ENCODE assay signal across 1 cellular context in genomic region chr17:55275894-55276804, GRCh38.
TF ChIP-seq lines count a peak whose summit lies in the region.

No MANE protein-coding gene starts in this region.

TF ChIP-seq in HepG2, 621 proteins besides CTCF, POLR2A, EP300 and RAD21 (continues in another document):
- no peak for TF ChIP-seq DR1 (CRISPR knock-in tag; IDR thresholded peaks at IDR 0.05)
- TF ChIP-seq KIAA2018 (CRISPR knock-in tag; IDR thresholded peaks at IDR 0.05; ENCODE audit: borderline replicate concordance), result no peak
- TF ChIP-seq THRA (CRISPR knock-in tag; IDR thresholded peaks at IDR 0.05; ENCODE audit: borderline replicate concordance), result no peak
- no peak for TF ChIP-seq ZBTB42 (CRISPR knock-in tag; IDR thresholded peaks at IDR 0.05)
- TF ChIP-seq ARHGAP35 (CRISPR knock-in tag; IDR thresholded peaks at IDR 0.05; ENCODE audit: borderline replicate concordance), result no peak
- peak; percentile 94 for TF ChIP-seq ZNF770 (CRISPR knock-in tag; IDR thresholded peaks at IDR 0.05)
- no peak for TF ChIP-seq ZNF260 (CRISPR knock-in tag; IDR thresholded peaks at IDR 0.05; ENCODE audit: borderline replicate concordance, low read depth)
- TF ChIP-seq NFE2L1 (CRISPR knock-in tag; IDR thresholded peaks at IDR 0.05; ENCODE audit: borderline replicate concordance), result no peak
- TF ChIP-seq SSRP1 (CRISPR knock-in tag; IDR thresholded peaks at IDR 0.05), result no peak
- TF ChIP-seq GLMP (CRISPR knock-in tag; IDR thresholded peaks at IDR 0.05; ENCODE audit: borderline replicate concordance), result no peak
- TF ChIP-seq ZNF619 (CRISPR knock-in tag; IDR thresholded peaks at IDR 0.05), result no peak
- TF ChIP-seq NFIC (IDR thresholded peaks at IDR 0.05; ENCODE audit: low read length), result 0 out of 2 replicates have a peak, but pooled peaks have one; percentile 27
- no peak for TF ChIP-seq SRF (IDR thresholded peaks at IDR 0.05; ENCODE audit: low read depth, low read length)
- no peak for TF ChIP-seq HHEX (CRISPR knock-in tag; IDR thresholded peaks at IDR 0.05)
- no peak for TF ChIP-seq RFXAP (CRISPR knock-in tag; IDR thresholded peaks at IDR 0.05; ENCODE audit: borderline replicate concordance)
- peak; percentile 70 for TF ChIP-seq CEBPG (CRISPR knock-in tag; IDR thresholded peaks at IDR 0.05)
- no peak for TF ChIP-seq TRAFD1 (CRISPR knock-in tag; IDR thresholded peaks at IDR 0.05; ENCODE audit: borderline replicate concordance)
- TF ChIP-seq GZF1 (CRISPR knock-in tag; IDR thresholded peaks at IDR 0.05), result no peak
- no peak for TF ChIP-seq AGO1 (IDR thresholded peaks at IDR 0.05; ENCODE audit: low read depth, low read length, poor library complexity, severe bottlenecking)
- no peak for TF ChIP-seq ZNF678 (CRISPR knock-in tag; IDR thresholded peaks at IDR 0.05)
- no peak for TF ChIP-seq MAFF (IDR thresholded peaks at IDR 0.05; ENCODE audit: low read depth, low read length)
- TF ChIP-seq TCF7 (IDR thresholded peaks at IDR 0.05; ENCODE audit: low read depth), result no peak
- TF ChIP-seq ZNF33A (CRISPR knock-in tag; IDR thresholded peaks at IDR 0.05; ENCODE audit: borderline replicate concordance), result no peak
- no peak for TF ChIP-seq CC2D1A (CRISPR knock-in tag; IDR thresholded peaks at IDR 0.05)
- no peak for TF ChIP-seq FOXA3 (CRISPR knock-in tag; IDR thresholded peaks at IDR 0.05)
- TF ChIP-seq ZNF292 (CRISPR knock-in tag; IDR thresholded peaks at IDR 0.05; ENCODE audit: borderline replicate concordance, low read depth), result no peak
- TF ChIP-seq SNAI1 (CRISPR knock-in tag; IDR thresholded peaks at IDR 0.05; ENCODE audit: borderline replicate concordance), result no peak
- TF ChIP-seq TEF (CRISPR knock-in tag; IDR thresholded peaks at IDR 0.05), result no peak
- no peak for TF ChIP-seq ZNF839 (CRISPR knock-in tag; IDR thresholded peaks at IDR 0.05; ENCODE audit: borderline replicate concordance)
- no peak for TF ChIP-seq RBM39 (IDR thresholded peaks at IDR 0.05; ENCODE audit: low read depth, low read length, poor library complexity, severe bottlenecking)
- TF ChIP-seq ZBTB10 (CRISPR knock-in tag; IDR thresholded peaks at IDR 0.05; ENCODE audit: borderline replicate concordance), result no peak
- no peak for TF ChIP-seq NBN (conservative IDR thresholded peaks at IDR 0.05)
- TF ChIP-seq ZFY (CRISPR knock-in tag; IDR thresholded peaks at IDR 0.05), result no peak
- no peak for TF ChIP-seq BRD4 (CRISPR knock-in tag; IDR thresholded peaks at IDR 0.05)
- TF ChIP-seq ZBTB39 (CRISPR knock-in tag; IDR thresholded peaks at IDR 0.05), result no peak
- TF ChIP-seq MEIS2 (CRISPR knock-in tag; IDR thresholded peaks at IDR 0.05), result no peak
- peak in 1 of 2 experiments; percentile 9; a peak in 1 of 4 replicates for TF ChIP-seq HMGXB4 (CRISPR knock-in tag; IDR thresholded peaks at IDR 0.05; ENCODE audit: borderline replicate concordance in 1 of 2, low read depth in 1 of 2)
- TF ChIP-seq ZNF432 (CRISPR knock-in tag; IDR thresholded peaks at IDR 0.05; ENCODE audit: borderline replicate concordance), result no peak
- TF ChIP-seq SOX5 (CRISPR knock-in tag; IDR thresholded peaks at IDR 0.05; ENCODE audit: borderline replicate concordance), result no peak
- no peak for TF ChIP-seq ZNF333 (CRISPR knock-in tag; IDR thresholded peaks at IDR 0.05; ENCODE audit: borderline replicate concordance)
